In the genomic region with DNA sequence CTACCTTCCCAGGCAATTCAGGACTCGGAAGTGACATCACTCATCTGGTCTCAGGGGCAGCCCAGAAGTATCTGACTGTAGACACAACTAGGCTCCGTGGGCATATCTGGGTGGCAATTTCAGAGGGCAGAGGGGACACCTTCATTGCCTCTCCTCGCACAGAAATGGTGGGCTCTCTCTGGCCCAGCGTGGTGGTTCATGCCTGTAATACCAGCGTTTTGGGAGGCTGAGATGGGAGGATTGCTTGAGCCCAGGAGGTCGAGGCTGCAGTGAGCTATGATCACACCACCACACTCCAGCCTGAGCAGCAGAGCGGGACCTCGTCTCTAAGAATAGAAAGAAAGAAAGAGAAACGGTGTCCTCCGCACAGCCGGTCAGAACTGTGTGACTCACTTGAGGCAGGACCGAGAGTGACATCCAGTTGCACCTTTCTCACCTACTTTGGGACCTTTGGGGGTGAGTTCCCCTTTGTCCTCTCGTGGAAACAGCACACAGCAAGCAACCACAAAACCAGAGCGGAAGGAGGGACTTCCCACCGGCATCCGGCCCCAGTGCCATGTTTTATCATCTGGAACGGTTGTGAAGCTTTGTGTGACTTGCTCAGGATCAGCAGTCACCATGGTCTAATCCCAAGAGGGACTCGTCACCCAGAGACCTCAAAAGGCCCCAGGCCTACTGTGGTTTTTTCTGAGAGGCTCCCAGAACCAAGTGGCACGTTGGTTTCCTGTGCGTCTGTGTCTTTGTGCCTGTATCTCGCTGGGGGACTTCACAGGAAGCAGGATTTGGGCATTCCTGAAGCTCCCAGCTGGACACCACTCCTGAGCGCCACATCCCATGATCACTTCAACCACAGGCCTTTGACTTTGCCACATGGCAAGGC, we compare ENCODE assay signal across 9 cellular contexts. TPM values are rescaled to one million over a fixed set of nuclear protein-coding genes. Genes with fewer than 3 reads are reported as not detected.
DNase-seq lines count a peak whose midpoint lies in the region; ATAC-seq lines count a peak whose summit lies in the region.
"Had no signal": no experiment of that assay in that cellular context is flagged by ENCODE, and none has a peak within 500 bp of the region (broad histone marks: within the 10 kb centered on the region; RNA-seq: fewer than 3 reads in every experiment).

No MANE protein-coding gene starts in this region.

- peaks cover 7% of the 10 kb centered on the region for H3K4me1 ChIP-seq in CD4-positive, CD25-positive, alpha-beta regulatory T cell (ENCODE audit: control insufficient read depth, insufficient read depth, low read length, poor library complexity, severe bottlenecking)

- no peaks in the 10 kb centered on the region for H3K9me3 ChIP-seq in CD4-positive, CD25-positive, alpha-beta regulatory T cell (ENCODE audit: control insufficient read depth in 2 of 2, low read length in 2 of 2)

- H3K27me3 Mint-ChIP-seq in CD4-positive, CD25-positive, alpha-beta regulatory T cell: peaks cover 20% of the 10 kb centered on the region
- H3K27me3 Mint-ChIP-seq in activated CD4-positive, alpha-beta memory T cell treated with anti-CD3 and anti-CD28 coated beads for 36 hours: peaks cover 6% of the 10 kb centered on the region

- CTCF ChIA-PET in activated CD4-positive, alpha-beta memory T cell treated with anti-CD3 and anti-CD28 coated beads for 36 hours (lab: Charles Lee): interaction anchor here (1.0 to 1.8 kb wide), 2 partner anchors 35 to 78 kb away, joined by 4 read pairs; no protein-coding TSS in a partner anchor

- intact Hi-C loops in activated CD4-positive, alpha-beta memory T cell treated with anti-CD3 and anti-CD28 coated beads for 36 hours (cut with micrococcal nuclease): loop anchor here (1.0 to 5.0 kb wide), 3 partner anchors 36 to 394 kb away; no protein-coding TSS in a partner anchor

- ATAC-seq in CD4-positive, CD25-positive, alpha-beta regulatory T cell (ENCODE audit: low read depth in 2 of 2): peak; percentile 59 to 73
- ATAC-seq in GM19397 (IDR thresholded peaks at IDR 0.05; ENCODE audit: unreplicated experiment) (peak; percentile 85), HG03378 (IDR thresholded peaks at IDR 0.05; ENCODE audit: unreplicated experiment) (peak; percentile 94)

- POLR2A ChIA-PET in activated CD4-positive, alpha-beta memory T cell treated with anti-CD3 and anti-CD28 coated beads for 36 hours (lab: Charles Lee): interaction anchor here (0.6 kb wide), 1 partner anchor 429 kb away, joined by 3 read pairs; no protein-coding TSS in a partner anchor

- H3K9me3 Mint-ChIP-seq in CD4-positive, CD25-positive, alpha-beta regulatory T cell: peaks cover 0 to 5% (median 0%) of the 10 kb centered on the region in 7 donors
- no peaks in the 10 kb centered on the region for H3K9me3 Mint-ChIP-seq in activated CD4-positive, alpha-beta memory T cell treated with anti-CD3 and anti-CD28 coated beads for 36 hours
- H3K9me3 Mint-ChIP-seq: nephron had no signal

- no peaks in the 10 kb centered on the region for H3K36me3 Mint-ChIP-seq in CD4-positive, CD25-positive, alpha-beta regulatory T cell
- no peaks in the 10 kb centered on the region for H3K36me3 Mint-ChIP-seq in activated CD4-positive, alpha-beta memory T cell treated with anti-CD3 and anti-CD28 coated beads for 36 hours

- H3K4me1 Mint-ChIP-seq in CD4-positive, CD25-positive, alpha-beta regulatory T cell: peaks cover 0 to 21% (median 9%) of the 10 kb centered on the region in 4 donors
- H3K4me1 Mint-ChIP-seq in activated CD4-positive, alpha-beta memory T cell treated with anti-CD3 and anti-CD28 coated beads for 36 hours (ENCODE audit: low read depth): peaks cover 19% of the 10 kb centered on the region

- H3K36me3 ChIP-seq in CD4-positive, CD25-positive, alpha-beta regulatory T cell (ENCODE audit: control insufficient read depth, insufficient read depth, low read length): no peaks in the 10 kb centered on the region

- peak overlapping the region in 1 of 3 donors; percentile 51 for H3K27ac Mint-ChIP-seq in CD4-positive, CD25-positive, alpha-beta regulatory T cell
- peak overlapping the region; percentile 54 for H3K27ac Mint-ChIP-seq in activated CD4-positive, alpha-beta memory T cell treated with anti-CD3 and anti-CD28 coated beads for 36 hours
- H3K27ac Mint-ChIP-seq: nephron had no signal

- H3K4me3 ChIP-seq in CD4-positive, CD25-positive, alpha-beta regulatory T cell (ENCODE audit: low read depth, low read length): no peak overlapping the region

- peak in 1 of 3 donors; percentile 29 for DNase-seq in CD4-positive, CD25-positive, alpha-beta regulatory T cell
- peak; percentile 87 for DNase-seq in activated CD4-positive, alpha-beta memory T cell treated with anti-CD3 and anti-CD28 coated beads for 36 hours
- DNase-seq in stimulated activated CD4-positive, alpha-beta T cell treated with anti-CD3 and anti-CD28 coated beads, Interleukin-2, amount 100 ng/mL, for 24 hours: peak; percentile 38 to 67
- DNase-seq in cortex of kidney (lab: John Stamatoyannopoulos, UW) (no peak), NCI-H1436 (lab: John Stamatoyannopoulos, UW) (no peak), SK-N-DZ (ENCODE audit: low spot score) (no peak)

- no peaks in the 10 kb centered on the region for H3K27me3 ChIP-seq in CD4-positive, CD25-positive, alpha-beta regulatory T cell (ENCODE audit: control insufficient read depth, insufficient read depth, low read length)

- H3K27ac ChIP-seq in CD4-positive, CD25-positive, alpha-beta regulatory T cell (ENCODE audit: insufficient read depth, low read length, poor library complexity, severe bottlenecking): no peak overlapping the region

- peak overlapping the region in 1 of 4 donors; percentile 56 for H3K4me3 Mint-ChIP-seq in CD4-positive, CD25-positive, alpha-beta regulatory T cell
- peak overlapping the region; percentile 32 for H3K4me3 Mint-ChIP-seq in activated CD4-positive, alpha-beta memory T cell treated with anti-CD3 and anti-CD28 coated beads for 36 hours
- H3K4me3 Mint-ChIP-seq: nephron had no signal

RNA-seq across cellular contexts. Expression of a gene that starts 38.4 kb away (rescaled TPM):
- 1.3 TPM for total RNA-seq in CD4-positive, CD25-positive, alpha-beta regulatory T cell
- polyA plus RNA-seq in CD4-positive, CD25-positive, alpha-beta regulatory T cell: under 1 TPM in 1 of 4 donors, not detected in 3; 0.40 TPM
- not detected for total RNA-seq in activated CD4-positive, alpha-beta memory T cell treated with anti-CD3 and anti-CD28 coated beads for 36 hours
- 3.9 and 4.1 TPM in 2 replicates for polyA plus RNA-seq in SK-N-DZ (2014; cell fraction: cytosol; rRNA removed)
- polyA plus RNA-seq in SK-N-DZ (2014; cell fraction: nucleus; rRNA removed): 3.2 and 3.3 TPM in 2 replicates

Comparison
In these comparisons a context has a peak if more than half of its experiments do, and no peak if none do; other contexts are left out.
1. DNase-seq: peak in activated CD4-positive, alpha-beta memory T cell treated with anti-CD3 and anti-CD28 coated beads for 36 hours (single experiment) and stimulated activated CD4-positive, alpha-beta T cell treated with anti-CD3 and anti-CD28 coated beads, Interleukin-2, amount 100 ng/mL, for 24 hours (2 of 2); none in cortex of kidney (single experiment), NCI-H1436 (single experiment) and SK-N-DZ (single experiment).
2. Peak in every context shown above with its lines, with median percentiles within 50 percentile points of each other: ATAC-seq.